Comparison of ENCODE assay signal across 8 cellular contexts in the genomic region with DNA sequence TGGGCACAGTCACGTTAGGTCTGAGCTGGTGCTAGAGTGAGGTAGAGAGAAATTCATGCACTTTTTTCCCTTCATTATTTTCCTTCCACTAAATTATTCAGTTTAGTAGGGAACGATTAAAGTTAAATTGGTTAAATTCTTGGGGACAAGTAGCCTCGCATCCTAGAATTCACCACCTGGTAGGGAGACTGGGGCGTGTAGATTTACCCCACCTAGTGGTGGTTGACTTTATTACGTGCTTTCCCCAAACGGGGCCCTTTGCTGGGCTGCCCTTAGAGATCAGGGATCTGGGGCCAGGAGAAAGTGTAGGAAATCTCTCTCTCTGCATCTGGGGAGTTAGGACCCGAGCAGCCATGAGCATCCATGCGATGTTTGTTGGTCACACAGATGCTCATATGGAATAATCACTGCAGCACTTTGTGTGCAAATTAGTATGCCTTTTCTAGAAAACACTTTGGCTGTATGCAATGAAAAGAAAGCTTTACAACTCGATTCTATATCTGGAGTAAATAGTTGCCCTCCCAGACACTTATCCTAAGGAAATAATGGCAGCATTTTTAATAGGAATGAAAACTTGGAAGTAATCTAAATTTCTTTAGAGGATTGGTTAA.
DNase-seq lines count a peak whose midpoint lies in the region; ATAC-seq and TF ChIP-seq lines count a peak whose summit lies in the region.

No MANE protein-coding gene starts in this region.

- H3K27ac ChIP-seq in AG04450 (ENCODE audit: low read depth, low read length) (no peak overlapping the region), Karpas-422 (ENCODE audit: low read length) (peak overlapping the region; percentile 70), upper lobe of left lung (no peak overlapping the region)

- peaks cover 4% of the 10 kb centered on the region for H3K27me3 ChIP-seq in AG04450 (ENCODE audit: control insufficient read depth, insufficient read depth, low read length)
- H3K27me3 ChIP-seq in Karpas-422 (ENCODE audit: low read length) = no peaks in the 10 kb centered on the region
- no peaks in the 10 kb centered on the region for H3K27me3 ChIP-seq in upper lobe of left lung

- no peaks in the 10 kb centered on the region for H3K4me1 Mint-ChIP-seq in activated CD4-positive, alpha-beta T cell treated with anti-CD3 and anti-CD28 coated beads, Interleukin-2, amount 10 ng/mL, durations not matched to agents 7 days and 5 days

- no peak overlapping the region for H3K27ac Mint-ChIP-seq in activated CD4-positive, alpha-beta T cell treated with anti-CD3 and anti-CD28 coated beads, Interleukin-2, amount 10 ng/mL, durations not matched to agents 7 days and 5 days

- H3K9ac ChIP-seq in Karpas-422 (ENCODE audit: low read length) = no peak overlapping the region

- H3K4me1 ChIP-seq in Karpas-422 (ENCODE audit: low read length) = peaks cover 6% of the 10 kb centered on the region; the same call in 1 of the 2 replicates
- H3K4me1 ChIP-seq in upper lobe of left lung = peaks cover 0 to 4% (median 0%) of the 10 kb centered on the region in 4 donors

- peak; percentile 70 for TF ChIP-seq CTCF in AG04450 (IDR thresholded peaks at IDR 0.05; ENCODE audit: low read depth, low read length)
- TF ChIP-seq CTCF in upper lobe of left lung (IDR thresholded peaks at IDR 0.05) = peak; percentile 45 to 55 (median 50)

- no peak overlapping the region for H3K4me3 Mint-ChIP-seq in activated CD4-positive, alpha-beta T cell treated with anti-CD3 and anti-CD28 coated beads, Interleukin-2, amount 10 ng/mL, durations not matched to agents 7 days and 5 days

- H3K9me3 ChIP-seq in AG04450 (ENCODE audit: control insufficient read depth, insufficient read depth, low read length) (no peaks in the 10 kb centered on the region), Karpas-422 (ENCODE audit: low read length) (no peaks in the 10 kb centered on the region), upper lobe of left lung (no peaks in the 10 kb centered on the region)

- no peaks in the 10 kb centered on the region for H3K36me3 Mint-ChIP-seq in activated CD4-positive, alpha-beta T cell treated with anti-CD3 and anti-CD28 coated beads, Interleukin-2, amount 10 ng/mL, durations not matched to agents 7 days and 5 days (ENCODE audit: low read depth)

- H3K9me3 Mint-ChIP-seq in activated CD4-positive, alpha-beta T cell treated with anti-CD3 and anti-CD28 coated beads, Interleukin-2, amount 10 ng/mL, durations not matched to agents 7 days and 5 days = no peaks in the 10 kb centered on the region

- H3K36me3 ChIP-seq in Karpas-422 (ENCODE audit: insufficient read depth, low read length) (peaks cover 82% of the 10 kb centered on the region), upper lobe of left lung (peaks cover 0 to 7% (median under 1%) of the 10 kb centered on the region in 4 donors)

- H3K27me3 Mint-ChIP-seq in activated CD4-positive, alpha-beta T cell treated with anti-CD3 and anti-CD28 coated beads, Interleukin-2, amount 10 ng/mL, durations not matched to agents 7 days and 5 days = no peaks in the 10 kb centered on the region

- DNase-seq in AG04450 (ENCODE audit: low read depth, low spot score) (no peak), ELF-1 (ENCODE audit: low read depth, low spot score) (peak; percentile 73), Karpas-422 (peak; percentile 75), iPS-NIHi11 (ENCODE audit: low spot score) (peak; percentile 81), upper lobe of left lung (no peak), NCI-H187 (lab: John Stamatoyannopoulos, UW) (no peak)
- DNase-seq in activated CD4-positive, alpha-beta T cell treated with anti-CD3 and anti-CD28 coated beads, Interleukin-2, amount 10 ng/mL, durations not matched to agents 7 days and 5 days = peak; percentile 23

- H3K4me3 ChIP-seq in AG04450 (ENCODE audit: low read depth, low read length) (no peak overlapping the region), Karpas-422 (ENCODE audit: low read length) (no peak overlapping the region), upper lobe of left lung (no peak overlapping the region)

- POLR2A ChIA-PET in AG04450 (lab: Yijun Ruan, JAX) = no interaction called here
- POLR2A ChIA-PET in activated CD4-positive, alpha-beta T cell treated with anti-CD3 and anti-CD28 coated beads, Interleukin-2, amount 10 ng/mL, durations not matched to agents 7 days and 5 days (lab: Charles Lee) = no interaction called here

- no peak for TF ChIP-seq POLR2A in upper lobe of left lung (IDR thresholded peaks at IDR 0.05)

- CTCF ChIA-PET in AG04450 (lab: Charles Lee) = interaction anchor here (0.7 to 1.5 kb wide), 6 partner anchors 10 to 520 kb away, joined by 3 to 9 read pairs (median 3); no protein-coding TSS in a partner anchor
- CTCF ChIA-PET in activated CD4-positive, alpha-beta T cell treated with anti-CD3 and anti-CD28 coated beads, Interleukin-2, amount 10 ng/mL, durations not matched to agents 7 days and 5 days (lab: Charles Lee) = interaction anchor here (0.6 to 1.8 kb wide), 3 partner anchors 12 to 313 kb away, joined by 3 to 4 read pairs (median 3); no protein-coding TSS in a partner anchor

- H2AFZ ChIP-seq in Karpas-422 (ENCODE audit: low read length) = no peak overlapping the region

- peak in 1 of 2 donors; percentile 54 for ATAC-seq in upper lobe of left lung (ENCODE audit: low FRiP score in 2 of 2)
- ATAC-seq in GM18868 (IDR thresholded peaks at IDR 0.05; ENCODE audit: unreplicated experiment) = no peak

- H3K4me2 ChIP-seq in Karpas-422 (ENCODE audit: low read depth, low read length, poor library complexity, severe bottlenecking) = no peak overlapping the region

- no peaks in the 10 kb centered on the region for H3K9me2 ChIP-seq in Karpas-422 (replicated peaks; ENCODE audit: insufficient read depth, low read length)

- TF ChIP-seq EP300 in upper lobe of left lung (IDR thresholded peaks at IDR 0.05) = no peak

- peaks cover 41% of the 10 kb centered on the region for H4K20me1 ChIP-seq in Karpas-422 (ENCODE audit: insufficient read depth, low read depth, low read length)

- peaks cover 68% of the 10 kb centered on the region for H3K79me2 ChIP-seq in Karpas-422 (ENCODE audit: low read length)

- WGBS in upper lobe of left lung, 2 donors = 39 to 54% methylated on average over 9 of the region's 9 CpGs

Comparison
In these comparisons a context has a peak if more than half of its experiments do, and no peak if none do; other contexts are left out.
1. DNase-seq: peak in ELF-1 (single experiment), Karpas-422 (single experiment), activated CD4-positive, alpha-beta T cell treated with anti-CD3 and anti-CD28 coated beads, Interleukin-2, amount 10 ng/mL, durations not matched to agents 7 days and 5 days (single experiment) and iPS-NIHi11 (single experiment); none in AG04450 (single experiment), upper lobe of left lung (0 of 2) and NCI-H187 (0 of 2).